ENCODE assay signal across 7 cellular contexts in the genomic region with DNA sequence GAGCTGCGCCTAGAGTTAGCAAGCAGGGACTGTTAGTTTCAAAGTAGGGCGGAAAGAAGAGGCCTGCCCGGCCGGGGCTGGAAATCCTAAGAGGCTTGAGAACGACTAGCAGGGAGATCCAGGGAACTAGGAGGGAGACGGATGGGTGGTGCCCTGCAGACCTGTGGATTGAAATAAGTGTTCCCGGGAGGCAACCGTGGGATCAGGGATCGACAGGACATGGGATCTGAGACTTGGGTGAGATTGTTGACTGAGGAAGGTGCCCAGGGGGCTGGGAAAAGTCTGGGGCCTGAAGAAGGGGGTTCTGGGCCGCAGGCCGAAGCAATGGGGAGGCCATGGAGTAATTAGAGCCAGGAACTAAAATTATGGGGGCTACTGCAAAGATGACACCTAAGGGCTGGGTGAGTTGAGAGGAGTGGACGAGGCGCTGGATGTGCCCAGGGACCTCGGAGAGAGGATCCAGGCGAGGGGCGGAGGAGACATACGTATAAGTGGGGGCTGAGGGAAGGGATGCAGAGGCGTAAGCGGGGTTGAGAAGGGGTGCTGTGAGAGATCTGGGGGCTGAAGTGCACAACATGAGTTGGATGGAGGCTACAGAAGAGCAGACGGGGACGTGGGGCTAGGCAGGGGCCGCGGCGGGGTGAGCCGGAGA. TPM values are rescaled to one million over a fixed set of nuclear protein-coding genes. Genes with fewer than 3 reads are reported as not detected.
DNase-seq lines count a peak whose midpoint lies in the region; ATAC-seq, FAIRE-seq and TF ChIP-seq lines count a peak whose summit lies in the region.

No MANE protein-coding gene starts in this region.

- H3K36me3 Mint-ChIP-seq in GM23338 (ENCODE audit: low read depth) (no peaks in the 10 kb centered on the region), mesothelial cell of epicardium (no peaks in the 10 kb centered on the region)

- H3K4me3 ChIP-seq in GM23338, result peak overlapping the region; percentile 90
- peak overlapping the region; percentile 90 to 97 (median 94) for H3K4me3 ChIP-seq in H1 (ENCODE audit: extremely low read depth in 1 of 4, insufficient read depth in 2 of 4, low read depth in 3 of 4, low read length in 4 of 4)

- TF ChIP-seq CTCF in GM23338 (conservative IDR thresholded peaks at IDR 0.05; ENCODE audit: low read depth in 2 of 2) (no peak), H1 (IDR thresholded peaks at IDR 0.05; ENCODE audit: control extremely low read depth in 1 of 3, insufficient read depth in 1 of 3, low read depth in 1 of 3, low read length in 3 of 3) (no peak), mesothelial cell of epicardium (IDR thresholded peaks at IDR 0.05; ENCODE audit: unreplicated experiment) (no peak), GM20000 (IDR thresholded peaks at IDR 0.05; ENCODE audit: extremely low read depth, missing control alignments) (no peak)

- peak overlapping the region; percentile 64; the same call in 1 of the 2 replicates for H3K18ac ChIP-seq in H1 (ENCODE audit: extremely low read depth, low read length)

- H2AK5ac ChIP-seq in H1 (ENCODE audit: low read depth, low read length), result no peak overlapping the region

- H3K23ac ChIP-seq in H1 (ENCODE audit: insufficient read length), result no peak overlapping the region

- no peak for FAIRE-seq in H1 (lab: Jason Lieb, UNC)

- peaks cover 50% of the 10 kb centered on the region for H3K79me2 ChIP-seq in GM23338 (replicated peaks; ENCODE audit: insufficient read depth)
- peaks cover 0 to 46% of the 10 kb centered on the region in 2 experiments; a peak in 2 of 4 replicates for H3K79me2 ChIP-seq in H1 (ENCODE audit: control insufficient read depth in 1 of 2, insufficient read depth in 2 of 2, low read length in 2 of 2)

- H3K9me2 ChIP-seq in GM23338 (ENCODE audit: insufficient read depth), result no peaks in the 10 kb centered on the region

- peak overlapping the region; percentile 1 for H3K56ac ChIP-seq in H1 (replicated peaks; ENCODE audit: insufficient read length, low read depth, low read length)

- H2BK15ac ChIP-seq in H1 (ENCODE audit: low read length), result no peak overlapping the region

- no peak for TF ChIP-seq RAD21 in H1 (IDR thresholded peaks at IDR 0.05 in 1 of 2, conservative IDR thresholded peaks at IDR 0.05 in 1 of 2; ENCODE audit: low read depth in 2 of 2, low read length in 2 of 2)

- POLR2A ChIA-PET in H1 (lab: Charles Lee; ENCODE audit: partially characterized antibody), result interaction anchor here (1.1 to 1.7 kb wide), 4 partner anchors 14 to 365 kb away, joined by 3 to 7 read pairs (median 4); partner anchors contain the start of gene CDK17

- H3K4ac ChIP-seq in H1 (replicated peaks; ENCODE audit: insufficient read length, low read depth, low read length), result no peak overlapping the region

- H3K27ac Mint-ChIP-seq in GM23338 (no peak overlapping the region), mesothelial cell of epicardium (no peak overlapping the region)

- H3K4me1 Mint-ChIP-seq in GM23338 (peaks cover 2% of the 10 kb centered on the region; the same call in 1 of the 3 replicates), mesothelial cell of epicardium (peaks cover 10% of the 10 kb centered on the region)

- H3K79me1 ChIP-seq in H1 (ENCODE audit: low read depth, low read length), result no peaks in the 10 kb centered on the region; the same call in 1 of the 2 replicates

- no peak overlapping the region for H2BK12ac ChIP-seq in H1 (ENCODE audit: low read depth, low read length)

- H3K36me3 ChIP-seq in GM23338 (ENCODE audit: insufficient read depth) (no peaks in the 10 kb centered on the region), H1 (ENCODE audit: control insufficient read depth in 2 of 4, insufficient read depth in 4 of 4, low read length in 3 of 4) (no peaks in the 10 kb centered on the region)

- no peak overlapping the region for H4K8ac ChIP-seq in H1 (ENCODE audit: extremely low read depth, insufficient read depth, low read length)

- ATAC-seq in GM23338, result peak; percentile 47

- H3K4me3 Mint-ChIP-seq in GM23338, result no peak overlapping the region
- no peak overlapping the region for H3K4me3 Mint-ChIP-seq in mesothelial cell of epicardium

- H2AFZ ChIP-seq in GM23338 (peak overlapping the region; percentile 5), H1 (ENCODE audit: low read length) (no peak overlapping the region)

- TF ChIP-seq EP300 in H1 (IDR thresholded peaks at IDR 0.05; ENCODE audit: borderline replicate concordance in 1 of 2, low read depth in 2 of 2, low read length in 2 of 2), result no peak

- DNase-seq in Daoy (ENCODE audit: low read depth) (peak; percentile 34), GM23338 (ENCODE audit: low spot score) (peak; percentile 58), NCI-H69 (lab: John Stamatoyannopoulos, UW) (peak; percentile 75), H1 (ENCODE audit: low read depth in 1 of 2, low spot score in 2 of 2) (no peak), mesothelial cell of epicardium (ENCODE audit: low spot score in 2 of 2, unreplicated experiment in 2 of 2) (peak; percentile 23 to 55), GM20000 (ENCODE audit: low spot score) (no peak), inferior parietal cortex (ENCODE audit: extremely low spot score) (no peak)

- H3K4me1 ChIP-seq in GM23338 (ENCODE audit: insufficient read depth), result peaks cover 10% of the 10 kb centered on the region
- no peaks in the 10 kb centered on the region for H3K4me1 ChIP-seq in H1 (replicated peaks in 1 of 4; ENCODE audit: control insufficient read depth in 3 of 4, insufficient read depth in 4 of 4, low read length in 3 of 4)

- H4K20me1 ChIP-seq in GM23338 (replicated peaks; ENCODE audit: insufficient read depth) (no peaks in the 10 kb centered on the region), H1 (replicated peaks in 1 of 2; ENCODE audit: control insufficient read depth in 1 of 2, insufficient read depth in 2 of 2, low read length in 2 of 2) (no peaks in the 10 kb centered on the region)

- H3K27me3 ChIP-seq in GM23338 (ENCODE audit: insufficient read depth) (no peaks in the 10 kb centered on the region), H1 (replicated peaks in 1 of 4; ENCODE audit: control insufficient read depth in 3 of 4, extremely low read depth in 1 of 4, insufficient read depth in 3 of 4, low read length in 3 of 4) (no peaks in the 10 kb centered on the region)

- H3K4me2 ChIP-seq in GM23338, result peak overlapping the region; percentile 84
- H3K4me2 ChIP-seq in H1 (ENCODE audit: insufficient read depth in 1 of 2, low read depth in 2 of 2, low read length in 2 of 2), result peak overlapping the region; percentile 70 to 78

- TF ChIP-seq POLR2A in H1 (IDR thresholded peaks at IDR 0.05; ENCODE audit: control extremely low read depth in 1 of 2, low read depth in 2 of 2, low read length in 2 of 2), result no peak

- H2BK120ac ChIP-seq in H1 (replicated peaks; ENCODE audit: low read depth, low read length), result no peak overlapping the region

- H3K14ac ChIP-seq in H1 (ENCODE audit: insufficient read length), result no peak overlapping the region

- H3K9me3 ChIP-seq in H1 (ENCODE audit: insufficient read depth in 2 of 2, low read depth in 1 of 2, low read length in 1 of 2), result no peaks in the 10 kb centered on the region

- H3K27ac ChIP-seq in GM23338 (ENCODE audit: low read depth) (no peak overlapping the region), H1 (ENCODE audit: low read depth, low read length) (no peak overlapping the region)

- no peaks in the 10 kb centered on the region for H3K27me3 Mint-ChIP-seq in GM23338 (ENCODE audit: insufficient read depth, low read depth, poor library complexity)
- no peaks in the 10 kb centered on the region for H3K27me3 Mint-ChIP-seq in mesothelial cell of epicardium (ENCODE audit: low read depth)

- H2BK20ac ChIP-seq in H1 (ENCODE audit: low read length), result no peak overlapping the region

- H3K9ac ChIP-seq in H1 (replicated peaks in 1 of 4; ENCODE audit: extremely low read depth in 1 of 4, low read depth in 3 of 4, low read length in 3 of 4), result peak overlapping the region; percentile 55 to 81 (median 72); a peak in 6 of 7 replicates

- H4K91ac ChIP-seq in H1 (replicated peaks; ENCODE audit: insufficient read length, low read length), result no peak overlapping the region

- no peaks in the 10 kb centered on the region for H3K9me3 Mint-ChIP-seq in GM23338
- no peaks in the 10 kb centered on the region for H3K9me3 Mint-ChIP-seq in mesothelial cell of epicardium

- H3F3A ChIP-seq in GM23338 (replicated peaks; ENCODE audit: low read depth), result no peaks in the 10 kb centered on the region

- H3K23me2 ChIP-seq in H1 (ENCODE audit: low read depth, low read length), result peaks cover 5% of the 10 kb centered on the region; the same call in 1 of the 2 replicates

- CTCF ChIA-PET in H1 (lab: Charles Lee; ENCODE audit: partially characterized antibody), result interaction anchor here (0.7 kb wide), 1 partner anchor 472 kb away, joined by 3 read pairs; no protein-coding TSS in a partner anchor

- peak overlapping the region; percentile 67; the same call in 1 of the 2 replicates for H2BK5ac ChIP-seq in H1 (ENCODE audit: low read depth, low read length)

- H4K5ac ChIP-seq in H1 (ENCODE audit: insufficient read length, low read depth, low read length), result peak overlapping the region; percentile 34

- WGBS in H1 (ENCODE audit: extremely low coverage in 1 of 2, insufficient coverage in 1 of 2, insufficient read length in 1 of 2, insufficient replicate concordance in 2 of 2, low coverage in 1 of 2, low lambda C conversion rate in 2 of 2, missing lambda C conversion rate in 1 of 2), 2 experiments, result 5% methylated on average over 25 of the region's 25 CpGs; no CpG with 5 or more reads in 1 of the 2 experiments

RNA-seq across cellular contexts. Expression of gene LTA4H, which starts 0.6 kb away (rescaled TPM):
- total RNA-seq in Daoy (2014; rRNA removed; shearing (Covaris generic)), result 73.2 and 73.3 TPM in 2 replicates
- total RNA-seq in GM23338 (2014; rRNA removed; shearing (Covaris generic)), result 173 and 189 TPM in 2 replicates
- polyA plus RNA-seq in GM23338 (2016; fragmentation: Nextera tagmentation; extraction: Ambion mirVana) (74.1 and 84.4 TPM in 2 replicates), H1 (2011; rRNA removed) (77.8 and 106 TPM in 2 replicates)
- total RNA-seq in H1 (2021; fragmentation: NEBNext Ultra II Directional; extraction: Animal tissue kit (Norgen Biotek cat#: 25700)), result 161 and 167 TPM in 2 replicates
- 161 TPM for polyA plus RNA-seq in H1 (2011; cell fraction: cytosol; rRNA removed)
- 89.3 TPM for polyA plus RNA-seq in H1 (2011; cell fraction: nucleus; rRNA removed)
- 135 to 179 TPM (median 147 TPM) in 4 replicates for polyA plus RNA-seq in H1 (2012, experiment 1 of 2)
- 27.7 TPM for polyA plus RNA-seq in H1 (2012, experiment 2 of 2)
- polyA plus RNA-seq in H1 (2013, experiment 1 of 2), result 172 TPM
- 166 TPM for polyA plus RNA-seq in H1 (2013, experiment 2 of 2)
- polyA minus RNA-seq in H1 (2011; rRNA and poly(A)+ RNA removed), result 110 and 126 TPM in 2 replicates
- 68.2 TPM for polyA minus RNA-seq in H1 (2011; cell fraction: cytosol; rRNA and poly(A)+ RNA removed)
- 93.7 TPM for polyA minus RNA-seq in H1 (2011; cell fraction: nucleus; rRNA and poly(A)+ RNA removed)
- 95.5 to 96.4 TPM (median 96.2 TPM) in 3 replicates for total RNA-seq in mesothelial cell of epicardium

RNA-seq across cellular contexts. Expression of gene HAL, which starts 38.6 kb away (rescaled TPM):
- 0.09 TPM in 1 of 2 replicates, not detected in the other for total RNA-seq in Daoy (2014; rRNA removed; shearing (Covaris generic))
- 0.17 TPM in 1 of 2 replicates, not detected in the other for total RNA-seq in GM23338 (2014; rRNA removed; shearing (Covaris generic))
- polyA plus RNA-seq in GM23338 (2016; fragmentation: Nextera tagmentation; extraction: Ambion mirVana) (0.24 TPM in 1 of 2 replicates, not detected in the other), H1 (2011; rRNA removed) (0.08 and 0.12 TPM in 2 replicates)
- total RNA-seq in H1 (2021; fragmentation: NEBNext Ultra II Directional; extraction: Animal tissue kit (Norgen Biotek cat#: 25700)), result 0.17 and 0.44 TPM in 2 replicates
- 0.40 TPM for polyA plus RNA-seq in H1 (2011; cell fraction: cytosol; rRNA removed)
- 1.2 TPM for polyA plus RNA-seq in H1 (2011; cell fraction: nucleus; rRNA removed)
- 0.09 to 0.44 TPM (median 0.18 TPM) in 4 replicates for polyA plus RNA-seq in H1 (2012, experiment 1 of 2)
- 0.13 TPM for polyA plus RNA-seq in H1 (2012, experiment 2 of 2)
- 0.16 TPM for polyA plus RNA-seq in H1 (2013, experiment 1 of 2)
- 0.20 TPM for polyA plus RNA-seq in H1 (2013, experiment 2 of 2)
- polyA minus RNA-seq in H1 (2011; rRNA and poly(A)+ RNA removed), result 0.15 and 0.73 TPM in 2 replicates
- polyA minus RNA-seq in H1 (2011; cell fraction: cytosol; rRNA and poly(A)+ RNA removed), result not detected
- 1.1 TPM for polyA minus RNA-seq in H1 (2011; cell fraction: nucleus; rRNA and poly(A)+ RNA removed)
- total RNA-seq in mesothelial cell of epicardium, result 1.6 to 2.0 TPM (median 1.6 TPM) in 3 replicates

Comparison
In these comparisons a context has a peak if more than half of its experiments do, and no peak if none do; other contexts are left out.
1. DNase-seq: peak in Daoy (single experiment), GM23338 (single experiment), NCI-H69 (single experiment) and mesothelial cell of epicardium (2 of 2); none in H1 (0 of 2), GM20000 (single experiment) and inferior parietal cortex (single experiment).